8 cellular contexts compared by ENCODE assay signal in genomic region chr5:153965102-153965645, GRCh38.
DNase-seq lines count a peak whose midpoint lies in the region; ATAC-seq and TF ChIP-seq lines count a peak whose summit lies in the region.

No MANE protein-coding gene starts in this region.

- H3F3A ChIP-seq in MM.1S (ENCODE audit: insufficient read depth, low read length): no peaks in the 10 kb centered on the region
- no peaks in the 10 kb centered on the region for H3F3A ChIP-seq in SK-N-SH (replicated peaks; ENCODE audit: insufficient read depth)

- TF ChIP-seq RAD21 in SK-N-SH (IDR thresholded peaks at IDR 0.05; ENCODE audit: low read length): peak; percentile 99

- CTCF ChIA-PET in SK-N-SH (lab: Yijun Ruan, JAX): interaction anchor here (0.5 to 4.6 kb wide), 81 partner anchors 10 to 1449 kb away, joined by 3 to 90 read pairs (median 4); partner anchors contain the start of gene GRIA1

- ATAC-seq in GM21786 (IDR thresholded peaks at IDR 0.05; ENCODE audit: unreplicated experiment): peak; percentile 63

- H3K4me3 ChIP-seq in MM.1S (ENCODE audit: low read length) (peak overlapping the region; percentile 20; the same call in 1 of the 2 replicates), SK-N-SH (ENCODE audit: low read depth in 2 of 2, low read length in 1 of 2) (peak overlapping the region in 1 of 2 experiments; percentile 41; a peak in 2 of 4 replicates), kidney epithelial cell (ENCODE audit: low read depth, low read length) (no peak overlapping the region)

- no peak for TF ChIP-seq EP300 in SK-N-SH (IDR thresholded peaks at IDR 0.05; ENCODE audit: borderline replicate concordance in 1 of 2, low read depth in 1 of 2, low read length in 1 of 2)

- H3K4me2 ChIP-seq in MM.1S (ENCODE audit: low read depth, low read length) (peak overlapping the region; percentile 40; the same call in 1 of the 2 replicates), SK-N-SH (no peak overlapping the region)

- 2% methylated on average over 7 of the region's 7 CpGs for WGBS in SK-N-SH (ENCODE audit: low lambda C conversion rate)

- H3K9me2 ChIP-seq in MM.1S (replicated peaks; ENCODE audit: insufficient read depth, low read length): no peaks in the 10 kb centered on the region
- no peaks in the 10 kb centered on the region for H3K9me2 ChIP-seq in SK-N-SH

- no peaks in the 10 kb centered on the region for H3K79me2 ChIP-seq in MM.1S (ENCODE audit: low read length)
- H3K79me2 ChIP-seq in SK-N-SH (ENCODE audit: insufficient read depth): no peaks in the 10 kb centered on the region

- POLR2A ChIA-PET in SK-N-SH (lab: Yijun Ruan, JAX): no interaction called here

- no peaks in the 10 kb centered on the region for H3K27me3 ChIP-seq in MM.1S (replicated peaks; ENCODE audit: insufficient read depth, low read length)
- no peaks in the 10 kb centered on the region for H3K27me3 ChIP-seq in SK-N-SH (ENCODE audit: insufficient read depth)
- H3K27me3 ChIP-seq in kidney epithelial cell (ENCODE audit: control insufficient read depth, insufficient read depth, low read length): peaks cover 5% of the 10 kb centered on the region

- H3K27ac ChIP-seq in MM.1S (ENCODE audit: low read length) (no peak overlapping the region), SK-N-SH (ENCODE audit: low read depth in 2 of 2, low read length in 1 of 2) (no peak overlapping the region), caudate nucleus (ENCODE audit: low read depth, low read length) (no peak overlapping the region)

- H3K9ac ChIP-seq in MM.1S (ENCODE audit: low read length) (no peak overlapping the region), SK-N-SH (no peak overlapping the region)

- H3K9me3 ChIP-seq in MM.1S (replicated peaks; ENCODE audit: insufficient read depth, low read length) (no peaks in the 10 kb centered on the region), SK-N-SH (no peaks in the 10 kb centered on the region)

- H3K36me3 ChIP-seq in MM.1S (replicated peaks; ENCODE audit: insufficient read depth, low read length) (no peaks in the 10 kb centered on the region), SK-N-SH (replicated peaks in 1 of 2; ENCODE audit: control insufficient read depth in 1 of 2, insufficient read depth in 2 of 2, low read length in 1 of 2) (no peaks in the 10 kb centered on the region), kidney epithelial cell (ENCODE audit: control insufficient read depth, insufficient read depth, low read length) (no peaks in the 10 kb centered on the region)

- TF ChIP-seq CTCF in MM.1S (IDR thresholded peaks at IDR 0.05; ENCODE audit: low read length): peak; percentile 96
- peak; percentile 96 for TF ChIP-seq CTCF in SK-N-SH (IDR thresholded peaks at IDR 0.05)
- peak; percentile 94 for TF ChIP-seq CTCF in kidney epithelial cell (IDR thresholded peaks at IDR 0.05; ENCODE audit: insufficient read depth, low read length, poor library complexity, severe bottlenecking)

- H3K4me1 ChIP-seq in MM.1S (ENCODE audit: low read length): no peaks in the 10 kb centered on the region
- H3K4me1 ChIP-seq in SK-N-SH (ENCODE audit: control insufficient read depth in 1 of 2, insufficient read depth in 2 of 2, low read depth in 1 of 2, low read length in 1 of 2): peaks cover 0 to 6% of the 10 kb centered on the region in 2 experiments; a peak in 1 of 4 replicates

- H2AFZ ChIP-seq in MM.1S (ENCODE audit: low read length): peak overlapping the region; percentile 85
- peak overlapping the region; percentile 61; the same call in 1 of the 2 replicates for H2AFZ ChIP-seq in SK-N-SH (ENCODE audit: low read depth)

- H4K20me1 ChIP-seq in MM.1S (ENCODE audit: insufficient read depth, low read length) (no peaks in the 10 kb centered on the region), SK-N-SH (ENCODE audit: insufficient read depth) (no peaks in the 10 kb centered on the region)

- DNase-seq in NCI-H1417 (lab: John Stamatoyannopoulos, UW) (peak; percentile 65 to 84 (median 80)), NCI-H1417 treated with DMSO at 0.1 percent for 48 hours (lab: John Stamatoyannopoulos, UW) (no peak), MM.1S (peak; percentile 56), SK-N-SH (peak; percentile 77), caudate nucleus (lab: John Stamatoyannopoulos, UW) (peak in 34 of 61 donors; percentile 5 to 67 (median 30)), kidney epithelial cell (ENCODE audit: low read depth) (no peak)
- peak in 2 of 3 experiments; percentile 9 to 30 for DNase-seq in stimulated activated CD4-positive, alpha-beta T cell treated with anti-CD3 and anti-CD28 coated beads, TNF-alpha, amount 100 ng/mL, for 24 hours (ENCODE audit: low read depth in 3 of 3)

TF ChIP-seq in SK-N-SH, 30 proteins besides CTCF, POLR2A, EP300 and RAD21:
- TF ChIP-seq REST (IDR thresholded peaks at IDR 0.05; ENCODE audit: low read depth, low read length) (no peak), SMC3 (IDR thresholded peaks at IDR 0.05; ENCODE audit: low read depth, low read length) (peak; percentile 96)

Comparison
In these comparisons a context has a peak if more than half of its experiments do, and no peak if none do; other contexts are left out.
1. DNase-seq: peak in NCI-H1417 (3 of 3), MM.1S (single experiment), SK-N-SH (single experiment), caudate nucleus (34 of 61) and stimulated activated CD4-positive, alpha-beta T cell treated with anti-CD3 and anti-CD28 coated beads, TNF-alpha, amount 100 ng/mL, for 24 hours (2 of 3); none in NCI-H1417 treated with DMSO at 0.1 percent for 48 hours (single experiment) and kidney epithelial cell (single experiment).
2. Peak in every context shown above with its lines, with median percentiles within 50 percentile points of each other: CTCF ChIP-seq.